24 cellular contexts compared by ENCODE assay signal in the genomic region with DNA sequence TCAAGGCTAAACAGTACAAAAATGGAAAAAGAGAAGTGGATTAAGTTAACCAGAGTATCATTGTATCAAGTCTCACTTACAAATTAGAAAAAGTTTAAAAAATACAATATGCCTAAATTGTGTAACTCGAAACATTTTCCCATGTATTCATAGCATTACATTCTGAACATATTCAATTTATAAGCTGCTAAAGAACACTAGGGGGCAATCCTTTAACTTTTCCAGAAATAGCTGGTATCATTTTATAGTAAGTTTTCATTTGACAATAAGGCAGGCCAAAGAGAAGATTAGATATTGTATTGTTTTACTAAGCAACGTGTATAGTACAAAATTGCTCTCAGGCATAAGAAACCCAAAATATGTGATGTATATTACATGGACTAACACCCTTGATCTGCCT.
DNase-seq lines count a peak whose midpoint lies in the region; ATAC-seq and TF ChIP-seq lines count a peak whose summit lies in the region.
"Had no signal": no experiment of that assay in that cellular context is flagged by ENCODE, and none has a peak within 500 bp of the region (broad histone marks: within the 10 kb centered on the region; RNA-seq: fewer than 3 reads in every experiment).

No MANE protein-coding gene starts in this region.

- H3K4me1 ChIP-seq in HCT116 (ENCODE audit: control insufficient read depth in 1 of 2, insufficient read depth in 2 of 2, low read length in 2 of 2): peaks cover 0 to 4% of the 10 kb centered on the region in 2 experiments; a peak in 1 of 4 replicates
- H3K4me1 ChIP-seq in PC-9 (replicated peaks; ENCODE audit: insufficient read depth): no peaks in the 10 kb centered on the region
- H3K4me1 ChIP-seq in endodermal cell (ENCODE audit: control insufficient read depth, insufficient read depth, low read length): no peaks in the 10 kb centered on the region
- H3K4me1 ChIP-seq: BLaER1 treated with 17β-estradiol and CSF1 and Interleukin-3, amounts not matched to agents 10 nM and 100 nM; gastrocnemius medialis had no signal

- no peaks in the 10 kb centered on the region for H3K9me3 ChIP-seq in HCT116 (ENCODE audit: control insufficient read depth in 1 of 2, insufficient read depth in 1 of 2, low read depth in 1 of 2, low read length in 2 of 2)
- H3K9me3 ChIP-seq in PC-9 (ENCODE audit: insufficient read depth, low read depth): no peaks in the 10 kb centered on the region
- peaks cover 43% of the 10 kb centered on the region for H3K9me3 ChIP-seq in endodermal cell (ENCODE audit: control insufficient read depth, low read length)
- H3K9me3 ChIP-seq: gastrocnemius medialis had no signal

- no peaks in the 10 kb centered on the region for H4K20me1 ChIP-seq in HCT116 (ENCODE audit: insufficient read depth)
- no peaks in the 10 kb centered on the region for H4K20me1 ChIP-seq in PC-9 (ENCODE audit: insufficient read depth)
- H4K20me1 ChIP-seq: BLaER1 treated with 17β-estradiol and CSF1 and Interleukin-3, amounts not matched to agents 10 nM and 100 nM had no signal

- H3K4me3 ChIP-seq in HCT116 (replicated peaks in 1 of 2; ENCODE audit: low read depth in 1 of 2, low read length in 2 of 2) (no peak overlapping the region), PC-9 (no peak overlapping the region), endodermal cell (ENCODE audit: low read length) (no peak overlapping the region)
- H3K4me3 ChIP-seq: BLaER1 treated with 17β-estradiol and CSF1 and Interleukin-3, amounts not matched to agents 10 nM and 100 nM; gastrocnemius medialis; GM23338 had no signal

- H3F3A ChIP-seq in PC-9 (ENCODE audit: insufficient read depth, low read depth): no peaks in the 10 kb centered on the region

- DNase-seq in HCT116 (ENCODE audit: low read depth, low spot score) (no peak), PC-9 (no peak), endodermal cell (no peak), osteocyte (ENCODE audit: extremely low spot score, unreplicated experiment) (no peak), nucleus accumbens (lab: John Stamatoyannopoulos, UW) (no peak), anterior cingulate cortex (lab: John Stamatoyannopoulos, UW) (no peak), Calu3 (no peak)
- DNase-seq in activated T-cell treated with anti-CD3 and anti-CD28 coated beads, Interleukin-2, amount 50 U/mL, for 4 hours: no peak
- DNase-seq: activated B cell treated with CpG ODN at 0.5 μM for 24 hours; activated CD4-positive, alpha-beta memory T cell treated with anti-CD3 and anti-CD28 coated beads, Interleukin-2, amount 10 ng/mL, durations not matched to agents 7 days and 5 days; activated naive CD4-positive, alpha-beta T cell treated with anti-CD3 and anti-CD28 coated beads, Interleukin-2, amount 10 ng/mL, durations not matched to agents 7 days and 5 days; gastrocnemius medialis; IMR-90; mesenchymal stem cell; MV-4-11; naive thymus-derived CD8-positive, alpha-beta T cell; NCI-H2029 treated with DMSO at 0.1 percent for 48 hours; NCI-H446; NK-92 treated with Interleukin-12 subunit alpha and Interleukin-12 subunit beta, amount 100 ng/mL, for 24 hours; SHP77 treated with DMSO at 0.1 percent for 48 hours; stimulated activated CD4-positive, alpha-beta T cell treated with anti-CD3 and anti-CD28 coated beads, Interleukin-4, amount 100 ng/mL, for 24 hours; T-helper 17 cell had no signal

- no peaks in the 10 kb centered on the region for H3K36me3 ChIP-seq in HCT116 (ENCODE audit: control insufficient read depth in 1 of 2, insufficient read depth in 2 of 2, low read length in 2 of 2)
- no peaks in the 10 kb centered on the region for H3K36me3 ChIP-seq in PC-9 (ENCODE audit: low read depth)
- peaks cover 69% of the 10 kb centered on the region for H3K36me3 ChIP-seq in endodermal cell (ENCODE audit: control insufficient read depth, insufficient read depth, low read length)
- H3K36me3 ChIP-seq: BLaER1 treated with 17β-estradiol and CSF1 and Interleukin-3, amounts not matched to agents 10 nM and 100 nM; gastrocnemius medialis had no signal

- H3K27me3 ChIP-seq in HCT116 (ENCODE audit: insufficient read depth, low read length) (no peaks in the 10 kb centered on the region), PC-9 (ENCODE audit: insufficient read depth, low read depth) (no peaks in the 10 kb centered on the region), endodermal cell (ENCODE audit: control insufficient read depth, insufficient read depth, low read length, poor library complexity, severe bottlenecking) (no peaks in the 10 kb centered on the region)
- H3K27me3 ChIP-seq: BLaER1 treated with 17β-estradiol and CSF1 and Interleukin-3, amounts not matched to agents 10 nM and 100 nM; gastrocnemius medialis had no signal

- peaks cover 43% of the 10 kb centered on the region for H3K9me3 Mint-ChIP-seq in endodermal cell
- H3K9me3 Mint-ChIP-seq in osteocyte (ENCODE audit: unreplicated experiment): peaks cover 22% of the 10 kb centered on the region
- peaks cover 13% of the 10 kb centered on the region for H3K9me3 Mint-ChIP-seq in activated T-cell treated with anti-CD3 and anti-CD28 coated beads, Interleukin-2, amount 50 U/mL, for 4 hours
- H3K9me3 Mint-ChIP-seq in Calu3 (ENCODE audit: low read depth, unreplicated experiment): peaks cover 11% of the 10 kb centered on the region

- H3K36me3 Mint-ChIP-seq in endodermal cell (ENCODE audit: low read depth) (peaks cover 88% of the 10 kb centered on the region), osteocyte (ENCODE audit: unreplicated experiment) (no peaks in the 10 kb centered on the region), Calu3 (ENCODE audit: insufficient read depth, unreplicated experiment) (no peaks in the 10 kb centered on the region)
- H3K36me3 Mint-ChIP-seq in activated T-cell treated with anti-CD3 and anti-CD28 coated beads, Interleukin-2, amount 50 U/mL, for 4 hours (ENCODE audit: insufficient read depth): no peaks in the 10 kb centered on the region
- H3K36me3 Mint-ChIP-seq: activated naive CD4-positive, alpha-beta T cell treated with anti-CD3 and anti-CD28 coated beads, Interleukin-2, amount 10 ng/mL, durations not matched to agents 7 days and 5 days had no signal

- WGBS in endodermal cell (ENCODE audit: insufficient coverage in 1 of 2, insufficient read length in 1 of 2), 2 experiments: 96% methylated on average over 2 of the region's 2 CpGs; no CpG with 5 or more reads in 1 of the 2 experiments

- H3K27ac Mint-ChIP-seq in endodermal cell (no peak overlapping the region), osteocyte (ENCODE audit: unreplicated experiment) (no peak overlapping the region), Calu3 (ENCODE audit: unreplicated experiment) (no peak overlapping the region)
- H3K27ac Mint-ChIP-seq: activated B cell treated with CpG ODN at 0.5 μM for 24 hours; activated CD4-positive, alpha-beta memory T cell treated with anti-CD3 and anti-CD28 coated beads, Interleukin-2, amount 10 ng/mL, durations not matched to agents 7 days and 5 days; activated naive CD4-positive, alpha-beta T cell treated with anti-CD3 and anti-CD28 coated beads, Interleukin-2, amount 10 ng/mL, durations not matched to agents 7 days and 5 days; GM23338; naive thymus-derived CD8-positive, alpha-beta T cell; T-helper 17 cell had no signal

- BruUV-seq in HCT116 (replicated peaks; lab: Mats Ljungman, UMichigan): no TSS peak
- no TSS peak for BruUV-seq in PC-9 (replicated peaks; lab: Mats Ljungman, UMichigan)
- no TSS peak for BruUV-seq in Calu3 (replicated peaks; lab: Mats Ljungman, UMichigan)

- H3K4me1 Mint-ChIP-seq in endodermal cell (no peaks in the 10 kb centered on the region), osteocyte (ENCODE audit: unreplicated experiment) (no peaks in the 10 kb centered on the region), Calu3 (ENCODE audit: low read depth, unreplicated experiment) (no peaks in the 10 kb centered on the region)
- no peaks in the 10 kb centered on the region for H3K4me1 Mint-ChIP-seq in activated T-cell treated with anti-CD3 and anti-CD28 coated beads, Interleukin-2, amount 50 U/mL, for 4 hours (ENCODE audit: low read depth)
- H3K4me1 Mint-ChIP-seq: activated B cell treated with CpG ODN at 0.5 μM for 24 hours; activated CD4-positive, alpha-beta memory T cell treated with anti-CD3 and anti-CD28 coated beads, Interleukin-2, amount 10 ng/mL, durations not matched to agents 7 days and 5 days; activated naive CD4-positive, alpha-beta T cell treated with anti-CD3 and anti-CD28 coated beads, Interleukin-2, amount 10 ng/mL, durations not matched to agents 7 days and 5 days; GM23338; naive thymus-derived CD8-positive, alpha-beta T cell; T-helper 17 cell had no signal

- H3K9ac ChIP-seq in HCT116 (ENCODE audit: low read length) (no peak overlapping the region), endodermal cell (ENCODE audit: extremely low read depth, low read length, poor library complexity, severe bottlenecking) (no peak overlapping the region)
- H3K9ac ChIP-seq: BLaER1 treated with 17β-estradiol and CSF1 and Interleukin-3, amounts not matched to agents 10 nM and 100 nM had no signal

- H2AFZ ChIP-seq in HCT116 (ENCODE audit: low read depth, low read length, poor library complexity, severe bottlenecking): no peak overlapping the region
- no peak overlapping the region for H2AFZ ChIP-seq in PC-9
- H2AFZ ChIP-seq: GM23338 had no signal

- H3K4me3 Mint-ChIP-seq in endodermal cell (no peak overlapping the region), osteocyte (ENCODE audit: unreplicated experiment) (no peak overlapping the region), Calu3 (ENCODE audit: low read depth, unreplicated experiment) (no peak overlapping the region)
- no peak overlapping the region for H3K4me3 Mint-ChIP-seq in activated T-cell treated with anti-CD3 and anti-CD28 coated beads, Interleukin-2, amount 50 U/mL, for 4 hours
- H3K4me3 Mint-ChIP-seq: activated B cell treated with CpG ODN at 0.5 μM for 24 hours; activated CD4-positive, alpha-beta memory T cell treated with anti-CD3 and anti-CD28 coated beads, Interleukin-2, amount 10 ng/mL, durations not matched to agents 7 days and 5 days; activated naive CD4-positive, alpha-beta T cell treated with anti-CD3 and anti-CD28 coated beads, Interleukin-2, amount 10 ng/mL, durations not matched to agents 7 days and 5 days; GM23338; naive thymus-derived CD8-positive, alpha-beta T cell; T-helper 17 cell had no signal

- H3K27ac ChIP-seq in HCT116 (ENCODE audit: low read depth, low read length) (no peak overlapping the region), PC-9 (no peak overlapping the region), endodermal cell (ENCODE audit: low read depth, low read length) (no peak overlapping the region)
- H3K27ac ChIP-seq: BLaER1 treated with 17β-estradiol and CSF1 and Interleukin-3, amounts not matched to agents 10 nM and 100 nM; gastrocnemius medialis had no signal

- RAD21 ChIA-PET in HCT116 (lab: Charles Lee; ENCODE audit: low non-redundant PET in 1 of 2, low total read pairs in 2 of 2, uncharacterized antibody in 2 of 2, unreplicated experiment in 2 of 2): no interaction called here

- H3K4me2 ChIP-seq in HCT116 (ENCODE audit: low read length): no peak overlapping the region
- H3K4me2 ChIP-seq in PC-9: no peak overlapping the region
- H3K4me2 ChIP-seq: BLaER1 treated with 17β-estradiol and CSF1 and Interleukin-3, amounts not matched to agents 10 nM and 100 nM; GM23338 had no signal

- CTCF ChIA-PET in HCT116 (lab: Charles Lee): interaction anchor here (1.0 to 3.2 kb wide), 6 partner anchors 9 to 627 kb away, joined by 3 to 20 read pairs (median 7); a partner anchor contains a TSS
- CTCF ChIA-PET in PC-9 (lab: Charles Lee): interaction anchor here (0.6 kb wide), 1 partner anchor 627 kb away, joined by 5 read pairs; no protein-coding TSS in a partner anchor
- CTCF ChIA-PET in Calu3 (lab: Charles Lee): interaction anchor here (0.6 to 1.8 kb wide), 6 partner anchors 10 to 1987 kb away, joined by 3 to 8 read pairs (median 4); no protein-coding TSS in a partner anchor

- intact Hi-C loops in HCT116 (cut with micrococcal nuclease) (no loop called here), PC-9 (cut with micrococcal nuclease; ENCODE audit: unreplicated experiment) (no loop called here), Calu3 (cut with micrococcal nuclease; ENCODE audit: unreplicated experiment) (no loop called here)

- H3K27me3 Mint-ChIP-seq in endodermal cell (ENCODE audit: insufficient read depth) (no peaks in the 10 kb centered on the region), osteocyte (ENCODE audit: unreplicated experiment) (peaks cover 2% of the 10 kb centered on the region), Calu3 (ENCODE audit: unreplicated experiment) (no peaks in the 10 kb centered on the region)
- peaks cover 9% of the 10 kb centered on the region for H3K27me3 Mint-ChIP-seq in activated T-cell treated with anti-CD3 and anti-CD28 coated beads, Interleukin-2, amount 50 U/mL, for 4 hours (ENCODE audit: low read depth)

- H3K79me2 ChIP-seq in HCT116 (ENCODE audit: insufficient read depth, low read length): no peaks in the 10 kb centered on the region
- H3K79me2 ChIP-seq in PC-9 (ENCODE audit: low read depth): no peaks in the 10 kb centered on the region

- TF ChIP-seq POLR2A in HCT116 (IDR thresholded peaks at IDR 0.05; ENCODE audit: borderline replicate concordance, extremely low read depth, insufficient read depth, insufficient read length): no peak

- no peak for ATAC-seq in HCT116
- ATAC-seq in activated T-cell treated with anti-CD3 and anti-CD28 coated beads, Interleukin-2, amount 50 U/mL, for 4 hours: no peak
- ATAC-seq: gastrocnemius medialis; GM23338; naive thymus-derived CD8-positive, alpha-beta T cell; T-helper 17 cell had no signal

- peak; percentile 21; the same call in 1 of the 2 replicates for TF ChIP-seq RAD21 in HCT116 (IDR thresholded peaks at IDR 0.05; ENCODE audit: low read depth)

- POLR2A ChIA-PET in HCT116 (lab: Charles Lee) (interaction anchor here (1.0 kb wide), 2 partner anchors 9 to 14 kb away, joined by 3 read pairs; no protein-coding TSS in a partner anchor), PC-9 (lab: Charles Lee; ENCODE audit: unreplicated experiment) (interaction anchor here (0.6 kb wide), 1 partner anchor 48 kb away, joined by 4 read pairs; no protein-coding TSS in a partner anchor)

- H3K9me2 ChIP-seq in HCT116 (ENCODE audit: insufficient read depth) (no peaks in the 10 kb centered on the region), PC-9 (ENCODE audit: insufficient read depth) (no peaks in the 10 kb centered on the region)

- TF ChIP-seq CTCF in HCT116 (IDR thresholded peaks at IDR 0.05 in 2 of 3, conservative IDR thresholded peaks at IDR 0.05 in 1 of 3; ENCODE audit: borderline replicate concordance in 1 of 3, insufficient read depth in 1 of 3, low read depth in 2 of 3, low read length in 2 of 3) (peak; percentile 6 to 36 (median 16); a peak in 2 of 6 replicates), PC-9 (conservative IDR thresholded peaks at IDR 0.05) (peak; percentile 36; the same call in 1 of the 2 replicates), endodermal cell (conservative IDR thresholded peaks at IDR 0.05) (peak; percentile 22), osteocyte (IDR thresholded peaks at IDR 0.05) (peak; percentile 27), Calu3 (IDR thresholded peaks at IDR 0.05; ENCODE audit: unreplicated experiment) (no peak)
